In the genomic region with DNA sequence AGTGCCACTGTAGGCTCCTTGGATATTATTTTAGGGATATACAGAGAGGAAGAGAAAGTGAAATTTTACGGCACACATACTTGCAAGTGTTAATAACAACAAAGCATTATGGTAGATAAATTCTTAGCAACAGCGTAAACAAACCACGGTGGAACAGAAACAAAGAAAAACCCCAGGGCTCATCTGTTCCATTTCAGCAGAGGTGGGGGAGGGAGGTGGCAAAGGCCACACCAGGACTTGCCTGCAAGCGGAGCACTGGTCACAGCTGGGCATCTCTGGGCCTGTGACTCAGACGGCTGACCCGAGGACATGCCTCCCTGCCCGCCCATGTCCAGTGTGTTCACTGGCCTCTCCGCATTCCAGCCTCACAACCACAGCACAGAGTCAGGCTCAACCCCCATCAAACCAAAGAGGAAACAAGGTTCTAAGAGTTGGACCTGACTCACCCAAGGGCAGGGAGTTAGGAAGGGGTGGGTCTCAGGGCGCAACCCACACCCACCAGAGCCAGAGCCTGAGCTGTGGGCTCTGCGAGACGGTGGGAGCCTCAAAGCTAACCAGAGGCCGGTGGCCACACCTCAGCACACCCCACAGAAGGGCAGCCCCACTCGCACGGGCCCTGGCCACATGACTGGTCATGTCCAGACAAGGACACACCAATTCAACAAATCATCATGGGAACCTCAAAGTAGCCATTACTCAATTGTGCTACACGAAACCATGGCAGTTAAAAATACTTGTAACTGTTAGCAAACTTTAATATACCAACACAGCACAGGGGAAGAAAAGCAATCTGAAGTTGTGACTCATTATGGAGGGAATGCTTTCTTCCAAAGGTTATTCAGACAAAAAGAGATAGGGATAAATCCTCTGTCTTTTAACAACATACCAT, we compare ENCODE assay signal across 8 cellular contexts. TPM values are rescaled to one million over a fixed set of nuclear protein-coding genes. Genes with fewer than 3 reads are reported as not detected.
A peak's percentile ranks its signal among the peaks of the same experiment; 100 is the strongest.
DNase-seq lines count a peak whose midpoint lies in the region; ATAC-seq and TF ChIP-seq lines count a peak whose summit lies in the region.

No MANE protein-coding gene starts in this region.

- peaks cover 23% of the 10 kb centered on the region for H3K36me3 Mint-ChIP-seq in activated CD4-positive, alpha-beta T cell treated with anti-CD3 and anti-CD28 coated beads for 36 hours (ENCODE audit: low read depth)

- WGBS in lower leg skin, 2 donors, result 3 to 5% methylated on average over 12 to 15 of the region's 15 CpGs

- H3K9me3 Mint-ChIP-seq in activated CD4-positive, alpha-beta T cell treated with anti-CD3 and anti-CD28 coated beads for 36 hours (ENCODE audit: low read depth), result no peaks in the 10 kb centered on the region

- CTCF ChIA-PET in activated CD4-positive, alpha-beta T cell treated with anti-CD3 and anti-CD28 coated beads for 36 hours (lab: Charles Lee), result interaction anchor here (0.7 to 1.5 kb wide), 4 partner anchors 10 to 42 kb away, joined by 3 to 5 read pairs (median 4); no protein-coding TSS in a partner anchor

- H3K4me1 Mint-ChIP-seq in activated CD4-positive, alpha-beta T cell treated with anti-CD3 and anti-CD28 coated beads for 36 hours, result peaks cover 87% of the 10 kb centered on the region

- DNase-seq in GM13977 (ENCODE audit: low spot score) (peak; percentile 77), HCEC 1CT (peak; percentile 100), LoVo (ENCODE audit: low spot score) (peak; percentile 95), dedifferentiated amniotic fluid mesenchymal stem cell (ENCODE audit: extremely low spot score) (peak; percentile 89), lower leg skin (ENCODE audit: low spot score in 2 of 2) (peak; percentile 86 to 94), middle frontal gyrus (ENCODE audit: extremely low spot score, low spot score) (no peak)
- peak; percentile 85 for DNase-seq in activated CD4-positive, alpha-beta T cell treated with anti-CD3 and anti-CD28 coated beads for 36 hours
- DNase-seq in stimulated activated CD4-positive, alpha-beta T cell treated with anti-CD3 and anti-CD28 coated beads, Interleukin-4, amount 100 ng/mL, for 48 hours (ENCODE audit: low read depth in 2 of 2), result peak; percentile 38 to 62

- no peak for TF ChIP-seq POLR2A in lower leg skin (IDR thresholded peaks at IDR 0.05)

- H3K4me3 Mint-ChIP-seq in activated CD4-positive, alpha-beta T cell treated with anti-CD3 and anti-CD28 coated beads for 36 hours, result peak overlapping the region; percentile 73

- POLR2A ChIA-PET in activated CD4-positive, alpha-beta T cell treated with anti-CD3 and anti-CD28 coated beads for 36 hours (lab: Charles Lee), result interaction anchor here (1.4 to 2.1 kb wide), 2 partner anchors 9 kb away, joined by 5 to 7 read pairs; no protein-coding TSS in a partner anchor

- TF ChIP-seq CTCF in GM13977 (IDR thresholded peaks at IDR 0.05; ENCODE audit: extremely low read depth, insufficient read depth, missing control alignments), result no peak
- no peak for TF ChIP-seq CTCF in lower leg skin (IDR thresholded peaks at IDR 0.05)

- no peaks in the 10 kb centered on the region for H3K27me3 Mint-ChIP-seq in activated CD4-positive, alpha-beta T cell treated with anti-CD3 and anti-CD28 coated beads for 36 hours

- ATAC-seq in activated CD4-positive, alpha-beta T cell treated with anti-CD3 and anti-CD28 coated beads for 36 hours, result peak; percentile 74

- intact Hi-C loops in activated CD4-positive, alpha-beta T cell treated with anti-CD3 and anti-CD28 coated beads for 36 hours (cut with DNase I, micrococcal nuclease), result loop anchor here (1.0 to 5.0 kb wide), 5 partner anchors 11 to 199 kb away; a partner anchor contains a TSS
- intact Hi-C loops in lower leg skin (cut with DNase I; ENCODE audit: low total_unique reads), result no loop called here

- peak overlapping the region; percentile 93 for H3K27ac Mint-ChIP-seq in activated CD4-positive, alpha-beta T cell treated with anti-CD3 and anti-CD28 coated beads for 36 hours

- no peak overlapping the region for H3K4me3 ChIP-seq in lower leg skin (ENCODE audit: low read depth, poor library complexity, severe bottlenecking)

- in situ Hi-C loops in GM13977 (cut with MboI; ENCODE audit: low pct_unique_long_range_greater_than_20kb, low sequenced_read_pairs, unreplicated experiment), result no loop called here

RNA-seq across cellular contexts. Expression of a gene that starts 10.7 kb away (rescaled TPM):
- 10 to 100 TPM; 68.5 to 73.7 TPM for total RNA-seq in activated CD4-positive, alpha-beta T cell treated with anti-CD3 and anti-CD28 coated beads for 36 hours
- total RNA-seq in lower leg skin, result 100 to 1,000 TPM in 1 of 4 donors, 10 to 100 TPM in 3; 75.5 to 101 (median 78.0) TPM

RNA-seq across cellular contexts. Expression of a gene that starts 37.8 kb away (rescaled TPM):
- total RNA-seq in activated CD4-positive, alpha-beta T cell treated with anti-CD3 and anti-CD28 coated beads for 36 hours, result 10 to 100 TPM; 14.0 to 15.2 TPM
- total RNA-seq in lower leg skin, result 10 to 100 TPM; 10.5 to 16.9 (median 13.0) TPM
